Comparison of ENCODE assay signal across 8 cellular contexts in the genomic region with DNA sequence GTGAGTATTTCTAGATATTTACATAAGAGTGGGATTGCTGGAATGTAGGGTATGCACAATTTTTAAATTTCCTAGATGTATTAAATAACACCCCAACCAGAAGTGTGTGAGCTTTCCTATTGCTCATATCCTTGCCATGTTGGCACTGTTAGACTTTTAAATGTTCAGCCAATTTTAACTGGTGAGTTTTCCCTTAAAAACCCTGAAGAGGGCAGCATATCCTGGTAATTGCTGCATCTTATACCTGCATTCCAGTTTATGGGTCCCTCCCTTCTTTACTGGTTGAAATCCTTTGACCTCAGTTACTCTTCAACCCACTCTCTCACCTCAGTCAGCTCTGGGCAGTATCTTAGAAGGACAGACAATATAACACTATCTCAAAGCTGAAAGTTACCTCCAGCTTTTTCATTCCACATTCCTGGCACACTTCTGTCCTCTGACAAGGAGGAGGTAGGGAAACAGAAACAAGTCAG.
DNase-seq lines count a peak whose midpoint lies in the region; ATAC-seq and TF ChIP-seq lines count a peak whose summit lies in the region.

No MANE protein-coding gene starts in this region.

- TF ChIP-seq EP300 in SK-N-SH (IDR thresholded peaks at IDR 0.05; ENCODE audit: borderline replicate concordance in 1 of 2, low read depth in 1 of 2, low read length in 1 of 2) (no peak), tibial nerve (IDR thresholded peaks at IDR 0.05) (no peak)

- H3K36me3 ChIP-seq in H7 (replicated peaks; ENCODE audit: control insufficient read depth, insufficient read depth, low read length), result no peaks in the 10 kb centered on the region
- no peaks in the 10 kb centered on the region for H3K36me3 ChIP-seq in SK-N-SH (replicated peaks in 1 of 2; ENCODE audit: control insufficient read depth in 1 of 2, insufficient read depth in 2 of 2, low read length in 1 of 2)
- no peaks in the 10 kb centered on the region for H3K36me3 ChIP-seq in tibial nerve

- TF ChIP-seq CTCF in SK-N-SH (IDR thresholded peaks at IDR 0.05), result peak; percentile 71
- TF ChIP-seq CTCF in tibial nerve (IDR thresholded peaks at IDR 0.05), result peak; percentile 18 to 61 (median 27)

- no peaks in the 10 kb centered on the region for H3K79me2 ChIP-seq in SK-N-SH (ENCODE audit: insufficient read depth)

- CTCF ChIA-PET in SK-N-SH (lab: Yijun Ruan, JAX), result interaction anchor here (0.7 to 1.3 kb wide), 5 partner anchors 9 to 127 kb away, joined by 3 to 4 read pairs (median 3); no protein-coding TSS in a partner anchor

- no peak for TF ChIP-seq POLR2A in tibial nerve (IDR thresholded peaks at IDR 0.05)

- DNase-seq in AG08395 (ENCODE audit: low spot score) (peak; percentile 68), H7 (peak; percentile 34), SK-N-SH (no peak), iPS DF 19.7 (ENCODE audit: low read depth, low spot score) (peak; percentile 47), tibial nerve (ENCODE audit: low spot score in 2 of 2) (no peak), DMS153 treated with DMSO at 0.1 percent for 48 hours (lab: John Stamatoyannopoulos, UW; ENCODE audit: unreplicated experiment) (no peak), DMS79 (lab: John Stamatoyannopoulos, UW) (no peak)

- no peaks in the 10 kb centered on the region for H4K20me1 ChIP-seq in SK-N-SH (ENCODE audit: insufficient read depth)

- H3K9me2 ChIP-seq in SK-N-SH, result no peaks in the 10 kb centered on the region

- TF ChIP-seq RAD21 in SK-N-SH (IDR thresholded peaks at IDR 0.05; ENCODE audit: low read length), result peak; percentile 58

- H3K9me3 ChIP-seq in SK-N-SH, result no peaks in the 10 kb centered on the region
- H3K9me3 ChIP-seq in tibial nerve, result no peaks in the 10 kb centered on the region

- H3K4me3 ChIP-seq in H7 (ENCODE audit: insufficient read depth, low read depth, low read length) (no peak overlapping the region), SK-N-SH (ENCODE audit: low read depth in 2 of 2, low read length in 1 of 2) (no peak overlapping the region), tibial nerve (no peak overlapping the region)

- H2AFZ ChIP-seq in SK-N-SH (ENCODE audit: low read depth), result no peak overlapping the region; the same call in 1 of the 2 replicates

- H3F3A ChIP-seq in SK-N-SH (replicated peaks; ENCODE audit: insufficient read depth), result peaks cover 28% of the 10 kb centered on the region

- peaks cover 0 to 43% of the 10 kb centered on the region in 2 experiments; a peak in 3 of 4 replicates for H3K4me1 ChIP-seq in SK-N-SH (ENCODE audit: control insufficient read depth in 1 of 2, insufficient read depth in 2 of 2, low read depth in 1 of 2, low read length in 1 of 2)
- peaks cover 0 to 45% (median 11%) of the 10 kb centered on the region in 4 donors for H3K4me1 ChIP-seq in tibial nerve

- POLR2A ChIA-PET in SK-N-SH (lab: Yijun Ruan, JAX), result no interaction called here

- no peak for ATAC-seq in HG03280 (IDR thresholded peaks at IDR 0.05; ENCODE audit: unreplicated experiment)

- peak overlapping the region; percentile 17; the same call in 1 of the 2 replicates for H3K9ac ChIP-seq in SK-N-SH

- H3K27ac ChIP-seq in SK-N-SH (ENCODE audit: low read depth in 2 of 2, low read length in 1 of 2) (peak overlapping the region; percentile 58 to 67; a peak in 3 of 4 replicates), tibial nerve (peak overlapping the region in 2 of 4 donors; percentile 29 to 51)

- H3K4me2 ChIP-seq in SK-N-SH, result peak overlapping the region; percentile 16; the same call in 1 of the 2 replicates

- H3K27me3 ChIP-seq in H7 (ENCODE audit: control insufficient read depth, insufficient read depth, low read length) (no peaks in the 10 kb centered on the region), SK-N-SH (ENCODE audit: insufficient read depth) (no peaks in the 10 kb centered on the region), tibial nerve (no peaks in the 10 kb centered on the region)

TF ChIP-seq in SK-N-SH, 30 proteins besides CTCF, POLR2A, EP300 and RAD21 (continues in another document):
- peak; percentile 15; the same call in 1 of the 2 replicates for TF ChIP-seq FOSL2 (IDR thresholded peaks at IDR 0.05; ENCODE audit: borderline replicate concordance, low read depth)
- TF ChIP-seq FOXJ3 (CRISPR knock-in tag; IDR thresholded peaks at IDR 0.05), result no peak
- no peak for TF ChIP-seq POLR2AphosphoS5 (IDR thresholded peaks at IDR 0.05; ENCODE audit: low read depth, low read length)
- TF ChIP-seq GATA2 (CRISPR knock-in tag; IDR thresholded peaks at IDR 0.05), result no peak
- TF ChIP-seq, protein P1, sequence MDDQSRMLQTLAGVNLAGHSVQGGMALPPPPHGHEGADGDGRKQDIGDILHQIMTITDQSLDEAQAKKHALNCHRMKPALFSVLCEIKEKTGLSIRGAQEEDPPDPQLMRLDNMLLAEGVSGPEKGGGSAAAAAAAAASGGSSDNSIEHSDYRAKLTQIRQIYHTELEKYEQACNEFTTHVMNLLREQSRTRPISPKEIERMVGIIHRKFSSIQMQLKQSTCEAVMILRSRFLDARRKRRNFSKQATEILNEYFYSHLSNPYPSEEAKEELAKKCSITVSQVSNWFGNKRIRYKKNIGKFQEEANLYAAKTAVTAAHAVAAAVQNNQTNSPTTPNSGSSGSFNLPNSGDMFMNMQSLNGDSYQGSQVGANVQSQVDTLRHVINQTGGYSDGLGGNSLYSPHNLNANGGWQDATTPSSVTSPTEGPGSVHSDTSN (IDR thresholded peaks at IDR 0.05), result no peak
- no peak for TF ChIP-seq GABPA (IDR thresholded peaks at IDR 0.05; ENCODE audit: low read depth)
- no peak for TF ChIP-seq CHD2 (IDR thresholded peaks at IDR 0.05; ENCODE audit: low read length, partially characterized antibody)
- TF ChIP-seq MXI1 (IDR thresholded peaks at IDR 0.05; ENCODE audit: low read depth, low read length), result no peak
- TF ChIP-seq, protein P2, sequence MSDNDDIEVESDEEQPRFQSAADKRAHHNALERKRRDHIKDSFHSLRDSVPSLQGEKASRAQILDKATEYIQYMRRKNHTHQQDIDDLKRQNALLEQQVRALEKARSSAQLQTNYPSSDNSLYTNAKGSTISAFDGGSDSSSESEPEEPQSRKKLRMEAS (IDR thresholded peaks at IDR 0.05; ENCODE audit: low read depth), result no peak
- no peak for TF ChIP-seq TAF1 (IDR thresholded peaks at IDR 0.05; ENCODE audit: borderline replicate concordance, low read depth, low read length)
- TF ChIP-seq, protein P3, sequence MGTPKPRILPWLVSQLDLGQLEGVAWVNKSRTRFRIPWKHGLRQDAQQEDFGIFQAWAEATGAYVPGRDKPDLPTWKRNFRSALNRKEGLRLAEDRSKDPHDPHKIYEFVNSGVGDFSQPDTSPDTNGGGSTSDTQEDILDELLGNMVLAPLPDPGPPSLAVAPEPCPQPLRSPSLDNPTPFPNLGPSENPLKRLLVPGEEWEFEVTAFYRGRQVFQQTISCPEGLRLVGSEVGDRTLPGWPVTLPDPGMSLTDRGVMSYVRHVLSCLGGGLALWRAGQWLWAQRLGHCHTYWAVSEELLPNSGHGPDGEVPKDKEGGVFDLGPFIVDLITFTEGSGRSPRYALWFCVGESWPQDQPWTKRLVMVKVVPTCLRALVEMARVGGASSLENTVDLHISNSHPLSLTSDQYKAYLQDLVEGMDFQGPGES (IDR thresholded peaks at IDR 0.05; ENCODE audit: low read depth, low read length), result no peak
- TF ChIP-seq FOXM1 (IDR thresholded peaks at IDR 0.05; ENCODE audit: low read depth), result no peak
- TF ChIP-seq SMC3 (IDR thresholded peaks at IDR 0.05; ENCODE audit: low read depth, low read length), result peak; percentile 39
- TF ChIP-seq ELF1 (IDR thresholded peaks at IDR 0.05), result no peak
- 0 out of 2 replicates have a peak, but pooled peaks have one; percentile 47 for TF ChIP-seq TEAD4 (IDR thresholded peaks at IDR 0.05; ENCODE audit: borderline replicate concordance, insufficient read depth)
- TF ChIP-seq TCF12 (IDR thresholded peaks at IDR 0.05), result no peak
- no peak for TF ChIP-seq RFX5 (IDR thresholded peaks at IDR 0.05; ENCODE audit: low read length)
- TF ChIP-seq, protein P4, sequence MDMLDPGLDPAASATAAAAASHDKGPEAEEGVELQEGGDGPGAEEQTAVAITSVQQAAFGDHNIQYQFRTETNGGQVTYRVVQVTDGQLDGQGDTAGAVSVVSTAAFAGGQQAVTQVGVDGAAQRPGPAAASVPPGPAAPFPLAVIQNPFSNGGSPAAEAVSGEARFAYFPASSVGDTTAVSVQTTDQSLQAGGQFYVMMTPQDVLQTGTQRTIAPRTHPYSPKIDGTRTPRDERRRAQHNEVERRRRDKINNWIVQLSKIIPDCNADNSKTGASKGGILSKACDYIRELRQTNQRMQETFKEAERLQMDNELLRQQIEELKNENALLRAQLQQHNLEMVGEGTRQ (IDR thresholded peaks at IDR 0.05; ENCODE audit: borderline replicate concordance, low read depth, low read length), result no peak
- no peak for TF ChIP-seq NRF1 (IDR thresholded peaks at IDR 0.05; ENCODE audit: low read depth, low read length)
- no peak for TF ChIP-seq YY1 (IDR thresholded peaks at IDR 0.05; ENCODE audit: low read depth)
- TF ChIP-seq, protein P5, sequence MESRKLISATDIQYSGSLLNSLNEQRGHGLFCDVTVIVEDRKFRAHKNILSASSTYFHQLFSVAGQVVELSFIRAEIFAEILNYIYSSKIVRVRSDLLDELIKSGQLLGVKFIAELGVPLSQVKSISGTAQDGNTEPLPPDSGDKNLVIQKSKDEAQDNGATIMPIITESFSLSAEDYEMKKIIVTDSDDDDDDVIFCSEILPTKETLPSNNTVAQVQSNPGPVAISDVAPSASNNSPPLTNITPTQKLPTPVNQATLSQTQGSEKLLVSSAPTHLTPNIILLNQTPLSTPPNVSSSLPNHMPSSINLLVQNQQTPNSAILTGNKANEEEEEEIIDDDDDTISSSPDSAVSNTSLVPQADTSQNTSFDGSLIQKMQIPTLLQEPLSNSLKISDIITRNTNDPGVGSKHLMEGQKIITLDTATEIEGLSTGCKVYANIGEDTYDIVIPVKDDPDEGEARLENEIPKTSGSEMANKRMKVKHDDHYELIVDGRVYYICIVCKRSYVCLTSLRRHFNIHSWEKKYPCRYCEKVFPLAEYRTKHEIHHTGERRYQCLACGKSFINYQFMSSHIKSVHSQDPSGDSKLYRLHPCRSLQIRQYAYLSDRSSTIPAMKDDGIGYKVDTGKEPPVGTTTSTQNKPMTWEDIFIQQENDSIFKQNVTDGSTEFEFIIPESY (IDR thresholded peaks at IDR 0.05; ENCODE audit: borderline replicate concordance, low read depth), result no peak

Comparison
In these comparisons a context has a peak if more than half of its experiments do, and no peak if none do; other contexts are left out.
1. DNase-seq: peak in AG08395 (single experiment), H7 (single experiment) and iPS DF 19.7 (single experiment); none in SK-N-SH (single experiment), tibial nerve (0 of 2), DMS153 treated with DMSO at 0.1 percent for 48 hours (single experiment) and DMS79 (single experiment).